ENCODE assay signal across 23 cellular contexts in genomic region chr18:43007365-43007764, GRCh38.
DNase-seq lines count a peak whose midpoint lies in the region; ATAC-seq and TF ChIP-seq lines count a peak whose summit lies in the region.
"Had no signal": no experiment of that assay in that cellular context is flagged by ENCODE, and none has a peak within 500 bp of the region (broad histone marks: within the 10 kb centered on the region; RNA-seq: fewer than 3 reads in every experiment).

No MANE protein-coding gene starts in this region.

- no peaks in the 10 kb centered on the region for H3K27me3 Mint-ChIP-seq in T-helper 2 cell treated with Interferon-gamma antibody and Interleukin-4, amounts not matched to agents 5 μg/mL and 100 μg/mL, for 36 hours (ENCODE audit: low read depth)
- H3K27me3 Mint-ChIP-seq: B cell; CD4-positive, CD25-positive, alpha-beta regulatory T cell had no signal

- no peak overlapping the region for H3K9ac ChIP-seq in SK-N-SH
- H3K9ac ChIP-seq: BLaER1 had no signal

- no peak for DNase-seq in SK-N-SH
- DNase-seq in amniotic epithelial cell (ENCODE audit: low read depth): peak; percentile 9
- DNase-seq in iris pigment epithelial cell (ENCODE audit: low read depth): peak; percentile 10
- no peak for DNase-seq in NCI-H2081 (lab: John Stamatoyannopoulos, UW)
- no peak for DNase-seq in T-helper 2 cell treated with Interferon-gamma antibody and Interleukin-4, amounts not matched to agents 5 μg/mL and 100 μg/mL, for 36 hours (ENCODE audit: low spot score)
- no peak for DNase-seq in SKM-1 (lab: John Stamatoyannopoulos, UW; ENCODE audit: unreplicated experiment)
- DNase-seq: Caco-2; CD4-positive, CD25-positive, alpha-beta regulatory T cell; CD8-positive, alpha-beta T cell; DMS 273 treated with DMSO at 0.1 percent for 48 hours; DMS79; EL; GDM1; GOT3; H7 had no signal

- H3K36me3 ChIP-seq in SK-N-SH (replicated peaks in 1 of 2; ENCODE audit: control insufficient read depth in 1 of 2, insufficient read depth in 2 of 2, low read length in 1 of 2): no peaks in the 10 kb centered on the region
- H3K36me3 ChIP-seq: BLaER1 had no signal

- no peak for TF ChIP-seq CTCF in SK-N-SH (IDR thresholded peaks at IDR 0.05)

- WGBS in SK-N-SH (ENCODE audit: low lambda C conversion rate): 49% methylated on average over 2 of the region's 2 CpGs

- TF ChIP-seq EP300 in SK-N-SH (IDR thresholded peaks at IDR 0.05; ENCODE audit: borderline replicate concordance in 1 of 2, low read depth in 1 of 2, low read length in 1 of 2): no peak

- H3K27ac ChIP-seq in SK-N-SH (ENCODE audit: low read depth in 2 of 2, low read length in 1 of 2): no peak overlapping the region
- H3K27ac ChIP-seq: 22Rv1, BLaER1, C4-2B had no signal

- H3K9me3 ChIP-seq in SK-N-SH: no peaks in the 10 kb centered on the region
- H3K9me3 ChIP-seq: BLaER1, Caco-2 had no signal

- H3K79me2 ChIP-seq in SK-N-SH (ENCODE audit: insufficient read depth): no peaks in the 10 kb centered on the region

- no peaks in the 10 kb centered on the region for H3K9me2 ChIP-seq in SK-N-SH

- H3K9me3 Mint-ChIP-seq in T-helper 2 cell treated with Interferon-gamma antibody and Interleukin-4, amounts not matched to agents 5 μg/mL and 100 μg/mL, for 36 hours: peaks cover 9% of the 10 kb centered on the region

- no peak overlapping the region for H3K4me3 ChIP-seq in SK-N-SH (ENCODE audit: low read depth in 2 of 2, low read length in 1 of 2)
- H3K4me3 ChIP-seq: BLaER1, GM12878 had no signal

- CTCF ChIA-PET in SK-N-SH (lab: Yijun Ruan, JAX): interaction anchor here (1.2 kb wide), 1 partner anchor 10 kb away, joined by 3 read pairs; no protein-coding TSS in a partner anchor

- ATAC-seq in SK-N-SH treated with all-trans-retinoic acid at 6 μM for 48 hours (no peak), GM21717 (IDR thresholded peaks at IDR 0.05; ENCODE audit: unreplicated experiment) (no peak)
- ATAC-seq: CD8-positive, alpha-beta T cell; GM12878; HCT116 had no signal

- H3K36me3 Mint-ChIP-seq in T-helper 2 cell treated with Interferon-gamma antibody and Interleukin-4, amounts not matched to agents 5 μg/mL and 100 μg/mL, for 36 hours (ENCODE audit: low read depth): no peaks in the 10 kb centered on the region
- H3K36me3 Mint-ChIP-seq: CD4-positive, CD25-positive, alpha-beta regulatory T cell; CD8-positive, alpha-beta T cell had no signal

- POLR2A ChIA-PET in SK-N-SH (lab: Yijun Ruan, JAX): no interaction called here

- no peaks in the 10 kb centered on the region; a peak in 1 of 4 replicates for H3K4me1 ChIP-seq in SK-N-SH (ENCODE audit: control insufficient read depth in 1 of 2, insufficient read depth in 2 of 2, low read depth in 1 of 2, low read length in 1 of 2)
- H3K4me1 ChIP-seq: BLaER1, Caco-2 had no signal

- no peak overlapping the region for H3K4me2 ChIP-seq in SK-N-SH
- H3K4me2 ChIP-seq: BLaER1 had no signal

- no peaks in the 10 kb centered on the region for H3F3A ChIP-seq in SK-N-SH (replicated peaks; ENCODE audit: insufficient read depth)

- no peaks in the 10 kb centered on the region for H4K20me1 ChIP-seq in SK-N-SH (ENCODE audit: insufficient read depth)
- H4K20me1 ChIP-seq: BLaER1 had no signal

- TF ChIP-seq RAD21 in SK-N-SH (IDR thresholded peaks at IDR 0.05; ENCODE audit: low read length): no peak

- no peaks in the 10 kb centered on the region for H3K4me1 Mint-ChIP-seq in T-helper 2 cell treated with Interferon-gamma antibody and Interleukin-4, amounts not matched to agents 5 μg/mL and 100 μg/mL, for 36 hours (ENCODE audit: low read depth)
- H3K4me1 Mint-ChIP-seq: B cell; CD4-positive, CD25-positive, alpha-beta regulatory T cell had no signal

- H2AFZ ChIP-seq in SK-N-SH (ENCODE audit: low read depth): no peak overlapping the region

- no peak overlapping the region for H3K4me3 Mint-ChIP-seq in T-helper 2 cell treated with Interferon-gamma antibody and Interleukin-4, amounts not matched to agents 5 μg/mL and 100 μg/mL, for 36 hours
- H3K4me3 Mint-ChIP-seq: B cell; CD4-positive, CD25-positive, alpha-beta regulatory T cell; CD8-positive, alpha-beta T cell had no signal

- H3K27me3 ChIP-seq in SK-N-SH (ENCODE audit: insufficient read depth): no peaks in the 10 kb centered on the region
- H3K27me3 ChIP-seq: BLaER1 had no signal

- H3K27ac Mint-ChIP-seq in T-helper 2 cell treated with Interferon-gamma antibody and Interleukin-4, amounts not matched to agents 5 μg/mL and 100 μg/mL, for 36 hours: no peak overlapping the region
- H3K27ac Mint-ChIP-seq: B cell; CD4-positive, CD25-positive, alpha-beta regulatory T cell; CD8-positive, alpha-beta T cell had no signal

TF ChIP-seq in SK-N-SH treated with all-trans-retinoic acid at 6 μM for 48 hours, 23 proteins besides CTCF, POLR2A, EP300 and RAD21:
- TF ChIP-seq ZNF70 (CRISPR knock-in tag; IDR thresholded peaks at IDR 0.05) (no peak), ESRRG (CRISPR knock-in tag; IDR thresholded peaks at IDR 0.05) (0 out of 2 replicates have a peak, but pooled peaks have one; percentile 22), SNAI2 (CRISPR knock-in tag; IDR thresholded peaks at IDR 0.05) (0 out of 2 replicates have a peak, but pooled peaks have one; percentile 37), ISL1 (CRISPR knock-in tag; IDR thresholded peaks at IDR 0.05) (peak; percentile 92)

TF ChIP-seq in SK-N-SH, 30 proteins besides CTCF, POLR2A, EP300 and RAD21:
- TF ChIP-seq ZBTB33 (IDR thresholded peaks at IDR 0.05; ENCODE audit: borderline replicate concordance, low read depth): no peak
- TF ChIP-seq RCOR1 (IDR thresholded peaks at IDR 0.05; ENCODE audit: low read length): no peak
- no peak for TF ChIP-seq MXI1 (IDR thresholded peaks at IDR 0.05; ENCODE audit: low read depth, low read length)
- TF ChIP-seq FOXJ3 (CRISPR knock-in tag; IDR thresholded peaks at IDR 0.05): no peak
- no peak for TF ChIP-seq RFX5 (IDR thresholded peaks at IDR 0.05; ENCODE audit: low read length)
- no peak for TF ChIP-seq TAF1 (IDR thresholded peaks at IDR 0.05; ENCODE audit: borderline replicate concordance, low read depth, low read length)
- no peak for TF ChIP-seq MEF2A (IDR thresholded peaks at IDR 0.05; ENCODE audit: borderline replicate concordance, low read depth)
- no peak for TF ChIP-seq NFIC (IDR thresholded peaks at IDR 0.05; ENCODE audit: borderline replicate concordance)
- no peak for TF ChIP-seq REST (IDR thresholded peaks at IDR 0.05; ENCODE audit: low read depth, low read length)
- no peak for TF ChIP-seq TEAD4 (IDR thresholded peaks at IDR 0.05; ENCODE audit: borderline replicate concordance, insufficient read depth)
- TF ChIP-seq TCF12 (IDR thresholded peaks at IDR 0.05): no peak
- no peak for TF ChIP-seq EZH2phosphoT487 (IDR thresholded peaks at IDR 0.05; ENCODE audit: borderline replicate concordance, low read depth)
- TF ChIP-seq FOSL2 (IDR thresholded peaks at IDR 0.05; ENCODE audit: borderline replicate concordance, low read depth): no peak
TF ChIP-seq in SK-N-SH: peak in this region for 0.

Comparison
In these comparisons a context has a peak if more than half of its experiments do, and no peak if none do; other contexts are left out.
1. DNase-seq: peak in amniotic epithelial cell (single experiment) and iris pigment epithelial cell (single experiment); none in SK-N-SH (single experiment), NCI-H2081 (0 of 2), T-helper 2 cell treated with Interferon-gamma antibody and Interleukin-4, amounts not matched to agents 5 μg/mL and 100 μg/mL, for 36 hours (single experiment) and SKM-1 (single experiment).